2 cellular contexts compared by ENCODE assay signal in the genomic region with DNA sequence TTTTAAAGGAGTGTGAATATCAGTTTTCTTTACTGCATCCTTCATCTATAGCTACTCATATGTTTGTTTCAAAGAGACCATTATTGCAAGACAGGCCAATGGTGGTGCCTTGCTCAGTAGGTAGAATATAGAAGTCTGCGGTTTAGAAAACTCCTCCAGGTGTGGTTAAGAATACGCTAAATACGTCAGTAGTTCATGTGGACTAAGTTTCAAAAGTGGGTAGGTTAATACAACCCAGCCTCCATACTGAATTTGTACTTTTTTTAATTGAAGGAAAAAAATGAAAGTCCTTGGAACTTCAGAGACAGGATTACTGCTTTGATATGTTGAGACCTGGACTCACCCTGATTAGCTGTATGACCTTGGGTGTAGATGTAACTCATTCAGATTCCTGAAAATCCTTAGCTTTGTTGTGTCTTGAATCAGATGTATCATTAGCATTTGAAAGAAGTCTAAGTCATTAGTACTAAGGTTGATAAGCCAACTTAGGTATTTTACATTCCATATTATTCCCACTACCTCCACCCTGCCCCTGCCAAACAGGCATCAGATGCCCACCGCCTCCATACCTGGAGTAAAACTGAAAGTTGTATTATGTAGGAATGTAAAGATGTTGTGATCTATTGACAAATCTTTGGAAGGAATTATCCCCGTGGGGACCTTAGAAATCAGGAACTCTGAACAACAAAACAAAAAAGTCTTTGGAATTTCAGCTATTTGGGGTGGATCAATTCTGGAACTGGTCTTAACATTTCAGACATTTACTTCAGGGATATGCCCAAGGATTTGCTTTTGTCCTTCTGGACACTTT.
TF ChIP-seq lines count a peak whose summit lies in the region.

No MANE protein-coding gene starts in this region.

TF ChIP-seq in SK-N-SH, 30 proteins besides CTCF, POLR2A, EP300 and RAD21 (continued from another document):
- TF ChIP-seq, protein P1, sequence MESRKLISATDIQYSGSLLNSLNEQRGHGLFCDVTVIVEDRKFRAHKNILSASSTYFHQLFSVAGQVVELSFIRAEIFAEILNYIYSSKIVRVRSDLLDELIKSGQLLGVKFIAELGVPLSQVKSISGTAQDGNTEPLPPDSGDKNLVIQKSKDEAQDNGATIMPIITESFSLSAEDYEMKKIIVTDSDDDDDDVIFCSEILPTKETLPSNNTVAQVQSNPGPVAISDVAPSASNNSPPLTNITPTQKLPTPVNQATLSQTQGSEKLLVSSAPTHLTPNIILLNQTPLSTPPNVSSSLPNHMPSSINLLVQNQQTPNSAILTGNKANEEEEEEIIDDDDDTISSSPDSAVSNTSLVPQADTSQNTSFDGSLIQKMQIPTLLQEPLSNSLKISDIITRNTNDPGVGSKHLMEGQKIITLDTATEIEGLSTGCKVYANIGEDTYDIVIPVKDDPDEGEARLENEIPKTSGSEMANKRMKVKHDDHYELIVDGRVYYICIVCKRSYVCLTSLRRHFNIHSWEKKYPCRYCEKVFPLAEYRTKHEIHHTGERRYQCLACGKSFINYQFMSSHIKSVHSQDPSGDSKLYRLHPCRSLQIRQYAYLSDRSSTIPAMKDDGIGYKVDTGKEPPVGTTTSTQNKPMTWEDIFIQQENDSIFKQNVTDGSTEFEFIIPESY (IDR thresholded peaks at IDR 0.05; ENCODE audit: borderline replicate concordance, low read depth), result no peak
- TF ChIP-seq ELF1 (IDR thresholded peaks at IDR 0.05), result no peak
- TF ChIP-seq POLR2AphosphoS5 (IDR thresholded peaks at IDR 0.05; ENCODE audit: low read depth, low read length), result no peak
- no peak for TF ChIP-seq RXRA (IDR thresholded peaks at IDR 0.05; ENCODE audit: borderline replicate concordance, low read depth)

TF ChIP-seq in WTC11, 78 proteins besides CTCF, POLR2A, EP300 and RAD21:
- TF ChIP-seq, protein P2, sequence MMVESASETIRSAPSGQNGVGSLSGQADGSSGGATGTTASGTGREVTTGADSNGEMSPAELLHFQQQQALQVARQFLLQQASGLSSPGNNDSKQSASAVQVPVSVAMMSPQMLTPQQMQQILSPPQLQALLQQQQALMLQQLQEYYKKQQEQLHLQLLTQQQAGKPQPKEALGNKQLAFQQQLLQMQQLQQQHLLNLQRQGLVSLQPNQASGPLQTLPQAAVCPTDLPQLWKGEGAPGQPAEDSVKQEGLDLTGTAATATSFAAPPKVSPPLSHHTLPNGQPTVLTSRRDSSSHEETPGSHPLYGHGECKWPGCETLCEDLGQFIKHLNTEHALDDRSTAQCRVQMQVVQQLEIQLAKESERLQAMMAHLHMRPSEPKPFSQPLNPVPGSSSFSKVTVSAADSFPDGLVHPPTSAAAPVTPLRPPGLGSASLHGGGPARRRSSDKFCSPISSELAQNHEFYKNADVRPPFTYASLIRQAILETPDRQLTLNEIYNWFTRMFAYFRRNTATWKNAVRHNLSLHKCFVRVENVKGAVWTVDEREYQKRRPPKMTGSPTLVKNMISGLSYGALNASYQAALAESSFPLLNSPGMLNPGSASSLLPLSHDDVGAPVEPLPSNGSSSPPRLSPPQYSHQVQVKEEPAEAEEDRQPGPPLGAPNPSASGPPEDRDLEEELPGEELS (CRISPR knock-in tag; IDR thresholded peaks at IDR 0.05), result no peak
- no peak for TF ChIP-seq NR2C2 (CRISPR knock-in tag; IDR thresholded peaks at IDR 0.05)
- no peak for TF ChIP-seq FOXP1 (CRISPR knock-in tag; IDR thresholded peaks at IDR 0.05; ENCODE audit: borderline replicate concordance)
- TF ChIP-seq ELF4 (CRISPR knock-in tag; IDR thresholded peaks at IDR 0.05; ENCODE audit: low read depth), result no peak
- TF ChIP-seq KAT7 (CRISPR knock-in tag; IDR thresholded peaks at IDR 0.05; ENCODE audit: borderline replicate concordance), result no peak
- TF ChIP-seq NR1H2 (CRISPR knock-in tag; IDR thresholded peaks at IDR 0.05), result no peak
- no peak for TF ChIP-seq JUN (CRISPR knock-in tag; IDR thresholded peaks at IDR 0.05)
